In genomic region chr5:139658928-139659667, GRCh38 we compare ENCODE assay signal across 8 cellular contexts. TPM values are rescaled to one million over a fixed set of nuclear protein-coding genes. Genes with fewer than 3 reads are reported as not detected.
A peak's percentile ranks its signal among the peaks of the same experiment; 100 is the strongest.
DNase-seq lines count a peak whose midpoint lies in the region; ATAC-seq and TF ChIP-seq lines count a peak whose summit lies in the region.

No MANE protein-coding gene starts in this region.

- no peak for DNase-seq in SK-N-SH
- DNase-seq in fibroblast of villous mesenchyme (ENCODE audit: low read depth): peak; percentile 83
- peak; percentile 57 to 85 for DNase-seq in psoas muscle
- DNase-seq in activated CD4-positive, alpha-beta T cell treated with anti-CD3 and anti-CD28 coated beads, Interleukin-2, amount 10 ng/mL, durations not matched to agents 24 days and 14 days: no peak
- no peak for DNase-seq in UCSD-AML1 (lab: John Stamatoyannopoulos, UW; ENCODE audit: unreplicated experiment)
- no peak for DNase-seq in NCI-H2227 treated with DMSO at 0.1 percent for 48 hours (lab: John Stamatoyannopoulos, UW)

- TF ChIP-seq CTCF in SK-N-SH (IDR thresholded peaks at IDR 0.05): no peak
- TF ChIP-seq CTCF in fibroblast of villous mesenchyme (IDR thresholded peaks at IDR 0.05; ENCODE audit: insufficient read depth, low read depth, low read length): no peak
- no peak for TF ChIP-seq CTCF in psoas muscle (IDR thresholded peaks at IDR 0.05)

- H3K36me3 Mint-ChIP-seq in activated CD4-positive, alpha-beta T cell treated with anti-CD3 and anti-CD28 coated beads, Interleukin-2, amount 10 ng/mL, durations not matched to agents 24 days and 14 days (ENCODE audit: low read depth): no peaks in the 10 kb centered on the region

- H2AFZ ChIP-seq in SK-N-SH (ENCODE audit: low read depth): no peak overlapping the region

- H3K27me3 Mint-ChIP-seq in activated CD4-positive, alpha-beta T cell treated with anti-CD3 and anti-CD28 coated beads, Interleukin-2, amount 10 ng/mL, durations not matched to agents 24 days and 14 days: peaks cover 11% of the 10 kb centered on the region

- peaks cover 30% of the 10 kb centered on the region; the same call in 1 of the 2 replicates for H4K20me1 ChIP-seq in SK-N-SH (ENCODE audit: insufficient read depth)

- 16% methylated on average over 9 of the region's 15 CpGs for WGBS in SK-N-SH (ENCODE audit: low lambda C conversion rate)
- WGBS in psoas muscle, 3 donors: 3 to 11% (median 3%) methylated on average over 13 to 15 of the region's 15 CpGs

- peak overlapping the region; percentile 37 to 57 for H3K4me3 ChIP-seq in SK-N-SH (ENCODE audit: low read depth in 2 of 2, low read length in 1 of 2)
- H3K4me3 ChIP-seq in fibroblast of villous mesenchyme (ENCODE audit: low read depth, low read length): peak overlapping the region; percentile 50
- peak overlapping the region; percentile 62 for H3K4me3 ChIP-seq in psoas muscle

- H3K4me1 ChIP-seq in SK-N-SH (ENCODE audit: control insufficient read depth in 1 of 2, insufficient read depth in 2 of 2, low read depth in 1 of 2, low read length in 1 of 2): peaks cover 80 to 96% of the 10 kb centered on the region in 2 experiments
- H3K4me1 ChIP-seq in psoas muscle: peaks cover 99% of the 10 kb centered on the region

- peak overlapping the region; percentile 69 for H3K9ac ChIP-seq in SK-N-SH

- no peak overlapping the region for H3K4me3 Mint-ChIP-seq in activated CD4-positive, alpha-beta T cell treated with anti-CD3 and anti-CD28 coated beads, Interleukin-2, amount 10 ng/mL, durations not matched to agents 24 days and 14 days

- H3K9me3 ChIP-seq in SK-N-SH (no peaks in the 10 kb centered on the region), psoas muscle (no peaks in the 10 kb centered on the region)

- CTCF ChIA-PET in SK-N-SH (lab: Yijun Ruan, JAX): interaction anchor here (1.1 to 20.6 kb wide), 12 partner anchors 8 to 116 kb away, joined by 3 to 204 read pairs (median 6); partner anchors contain the start of gene CXXC5

- no peak for TF ChIP-seq RAD21 in SK-N-SH (IDR thresholded peaks at IDR 0.05; ENCODE audit: low read length)

- H3K4me1 Mint-ChIP-seq in activated CD4-positive, alpha-beta T cell treated with anti-CD3 and anti-CD28 coated beads, Interleukin-2, amount 10 ng/mL, durations not matched to agents 24 days and 14 days: peaks cover 14% of the 10 kb centered on the region

- H3K27ac ChIP-seq in SK-N-SH (ENCODE audit: low read depth in 2 of 2, low read length in 1 of 2) (peak overlapping the region; percentile 96 to 99), psoas muscle (peak overlapping the region; percentile 98)

- ATAC-seq in GM19463 (IDR thresholded peaks at IDR 0.05; ENCODE audit: unreplicated experiment) (peak; percentile 26), psoas muscle (peak; percentile 5 to 44 (median 29)), HG03025 (IDR thresholded peaks at IDR 0.05; ENCODE audit: low FRiP score, unreplicated experiment) (no peak)

- H3K27ac Mint-ChIP-seq in activated CD4-positive, alpha-beta T cell treated with anti-CD3 and anti-CD28 coated beads, Interleukin-2, amount 10 ng/mL, durations not matched to agents 24 days and 14 days: no peak overlapping the region

- no peaks in the 10 kb centered on the region for H3K27me3 ChIP-seq in SK-N-SH (ENCODE audit: insufficient read depth)
- no peaks in the 10 kb centered on the region for H3K27me3 ChIP-seq in psoas muscle (ENCODE audit: insufficient read depth in 3 of 3, low read length in 2 of 3)

- POLR2A ChIA-PET in SK-N-SH (lab: Yijun Ruan, JAX): interaction anchor here (0.9 to 3.2 kb wide), 6 partner anchors 9 to 98 kb away, joined by 3 to 59 read pairs (median 11); partner anchors contain the start of genes CXXC5 and UBE2D2

- H3K79me2 ChIP-seq in SK-N-SH (ENCODE audit: insufficient read depth): peaks cover 97% of the 10 kb centered on the region

- H3K36me3 ChIP-seq in SK-N-SH (replicated peaks in 1 of 2; ENCODE audit: control insufficient read depth in 1 of 2, insufficient read depth in 2 of 2, low read length in 1 of 2): peaks cover 4 to 5% of the 10 kb centered on the region in 2 experiments
- H3K36me3 ChIP-seq in psoas muscle (ENCODE audit: insufficient read depth in 1 of 2, low read depth in 1 of 2): no peaks in the 10 kb centered on the region

- peaks cover 46% of the 10 kb centered on the region for H3F3A ChIP-seq in SK-N-SH (replicated peaks; ENCODE audit: insufficient read depth)

- H3K4me2 ChIP-seq in SK-N-SH: peak overlapping the region; percentile 96

- intact Hi-C loops in psoas muscle (cut with DNase I): no loop called here
- intact Hi-C loops in activated CD4-positive, alpha-beta T cell treated with anti-CD3 and anti-CD28 coated beads, Interleukin-2, amount 10 ng/mL, durations not matched to agents 24 days and 14 days (cut with micrococcal nuclease): no loop called here

- TF ChIP-seq EP300 in SK-N-SH (IDR thresholded peaks at IDR 0.05; ENCODE audit: borderline replicate concordance in 1 of 2, low read depth in 1 of 2, low read length in 1 of 2): peak in 1 of 2 experiments; percentile 27; a peak in 1 of 4 replicates

- no peaks in the 10 kb centered on the region for H3K9me3 Mint-ChIP-seq in activated CD4-positive, alpha-beta T cell treated with anti-CD3 and anti-CD28 coated beads, Interleukin-2, amount 10 ng/mL, durations not matched to agents 24 days and 14 days

- no peaks in the 10 kb centered on the region for H3K9me2 ChIP-seq in SK-N-SH

TF ChIP-seq in SK-N-SH, 30 proteins besides CTCF, POLR2A, EP300 and RAD21:
- TF ChIP-seq MXI1 (IDR thresholded peaks at IDR 0.05; ENCODE audit: low read depth, low read length): no peak
- peak; percentile 41; the same call in 1 of the 2 replicates for TF ChIP-seq ELF1 (IDR thresholded peaks at IDR 0.05)
- TF ChIP-seq GATA2 (CRISPR knock-in tag; IDR thresholded peaks at IDR 0.05): no peak
- TF ChIP-seq PBX3 (IDR thresholded peaks at IDR 0.05): no peak
- TF ChIP-seq FOSL2 (IDR thresholded peaks at IDR 0.05; ENCODE audit: borderline replicate concordance, low read depth): no peak
- TF ChIP-seq ZBTB33 (IDR thresholded peaks at IDR 0.05; ENCODE audit: borderline replicate concordance, low read depth): no peak
- no peak for TF ChIP-seq CHD2 (IDR thresholded peaks at IDR 0.05; ENCODE audit: low read length, partially characterized antibody)
- TF ChIP-seq MAX (IDR thresholded peaks at IDR 0.05; ENCODE audit: low read depth): peak; percentile 23; the same call in 1 of the 2 replicates
- peak; percentile 33; the same call in 1 of the 2 replicates for TF ChIP-seq NFIC (IDR thresholded peaks at IDR 0.05; ENCODE audit: borderline replicate concordance)
- TF ChIP-seq JUND (IDR thresholded peaks at IDR 0.05): no peak; the same call in 1 of the 2 replicates
- peak; percentile 21; the same call in 1 of the 2 replicates for TF ChIP-seq TCF12 (IDR thresholded peaks at IDR 0.05)
- TF ChIP-seq USF2 (IDR thresholded peaks at IDR 0.05; ENCODE audit: borderline replicate concordance, low read depth, low read length): no peak
- no peak for TF ChIP-seq RXRA (IDR thresholded peaks at IDR 0.05; ENCODE audit: borderline replicate concordance, low read depth)
TF ChIP-seq in SK-N-SH: peak in this region for 4.

RNA-seq across cellular contexts. Expression of gene CXXC5, which starts 10.9 kb away (rescaled TPM):
- polyA plus RNA-seq in SK-N-SH (2012; rRNA removed) (47.4 and 52.9 TPM in 2 replicates), psoas muscle (10 to 100 TPM; 24.5 to 48.5 (median 27.0) TPM)
- 32.6 and 46.5 TPM in 2 replicates for polyA plus RNA-seq in SK-N-SH (2012; cell fraction: cytosol; rRNA removed)
- 35.1 and 38.6 TPM in 2 replicates for polyA plus RNA-seq in SK-N-SH (2012; cell fraction: nucleus; rRNA removed)
- total RNA-seq in fibroblast of villous mesenchyme (75.4 and 79.5 TPM in 2 replicates), psoas muscle (10 to 100 TPM; 31.9 to 88.3 (median 48.5) TPM)
- 1.2 and 1.9 TPM in 2 replicates for total RNA-seq in activated CD4-positive, alpha-beta T cell treated with anti-CD3 and anti-CD28 coated beads, Interleukin-2, amount 10 ng/mL, durations not matched to agents 24 days and 14 days

Comparison
In these comparisons a context has a peak if more than half of its experiments do, and no peak if none do; other contexts are left out.
1. DNase-seq: peak in fibroblast of villous mesenchyme (single experiment) and psoas muscle (2 of 2); none in SK-N-SH (single experiment), activated CD4-positive, alpha-beta T cell treated with anti-CD3 and anti-CD28 coated beads, Interleukin-2, amount 10 ng/mL, durations not matched to agents 24 days and 14 days (single experiment), UCSD-AML1 (single experiment) and NCI-H2227 treated with DMSO at 0.1 percent for 48 hours (single experiment).
2. RNA of gene CXXC5, which starts 10.9 kb away (total RNA-seq): 75.4 to 79.5 TPM in fibroblast of villous mesenchyme and 31.9 to 88.3 TPM in psoas muscle; 1.2 to 1.9 TPM in activated CD4-positive, alpha-beta T cell treated with anti-CD3 and anti-CD28 coated beads, Interleukin-2, amount 10 ng/mL, durations not matched to agents 24 days and 14 days; every median in the first group is over 10 times any median in the second.
3. Peak in every context shown above with its lines, with median percentiles within 50 percentile points of each other: H3K4me3 ChIP-seq.